2 cellular contexts compared by ENCODE assay signal in the genomic region with DNA sequence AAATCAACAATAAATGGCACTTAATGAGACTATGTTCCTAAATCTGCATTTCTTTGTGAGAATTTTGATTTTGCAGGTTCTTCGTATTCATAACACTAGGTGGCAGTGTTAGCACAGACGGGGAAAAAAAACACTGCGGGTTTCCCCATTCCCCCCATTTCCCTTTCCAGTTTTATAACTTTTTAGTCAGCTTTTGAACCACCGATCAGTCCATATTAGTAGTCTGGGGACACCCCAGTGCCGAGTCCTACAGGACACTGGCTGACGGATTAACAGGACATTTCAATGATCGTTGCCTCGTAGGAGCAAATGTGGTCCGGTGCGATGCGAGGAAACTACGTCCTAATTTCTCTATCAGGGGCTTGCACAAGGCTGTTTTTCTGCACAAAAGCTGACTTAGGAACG.
TF ChIP-seq lines count a peak whose summit lies in the region.

No MANE protein-coding gene starts in this region.

TF ChIP-seq in GM23338, 12 proteins besides CTCF, POLR2A, EP300 and RAD21:
- TF ChIP-seq, protein P1, sequence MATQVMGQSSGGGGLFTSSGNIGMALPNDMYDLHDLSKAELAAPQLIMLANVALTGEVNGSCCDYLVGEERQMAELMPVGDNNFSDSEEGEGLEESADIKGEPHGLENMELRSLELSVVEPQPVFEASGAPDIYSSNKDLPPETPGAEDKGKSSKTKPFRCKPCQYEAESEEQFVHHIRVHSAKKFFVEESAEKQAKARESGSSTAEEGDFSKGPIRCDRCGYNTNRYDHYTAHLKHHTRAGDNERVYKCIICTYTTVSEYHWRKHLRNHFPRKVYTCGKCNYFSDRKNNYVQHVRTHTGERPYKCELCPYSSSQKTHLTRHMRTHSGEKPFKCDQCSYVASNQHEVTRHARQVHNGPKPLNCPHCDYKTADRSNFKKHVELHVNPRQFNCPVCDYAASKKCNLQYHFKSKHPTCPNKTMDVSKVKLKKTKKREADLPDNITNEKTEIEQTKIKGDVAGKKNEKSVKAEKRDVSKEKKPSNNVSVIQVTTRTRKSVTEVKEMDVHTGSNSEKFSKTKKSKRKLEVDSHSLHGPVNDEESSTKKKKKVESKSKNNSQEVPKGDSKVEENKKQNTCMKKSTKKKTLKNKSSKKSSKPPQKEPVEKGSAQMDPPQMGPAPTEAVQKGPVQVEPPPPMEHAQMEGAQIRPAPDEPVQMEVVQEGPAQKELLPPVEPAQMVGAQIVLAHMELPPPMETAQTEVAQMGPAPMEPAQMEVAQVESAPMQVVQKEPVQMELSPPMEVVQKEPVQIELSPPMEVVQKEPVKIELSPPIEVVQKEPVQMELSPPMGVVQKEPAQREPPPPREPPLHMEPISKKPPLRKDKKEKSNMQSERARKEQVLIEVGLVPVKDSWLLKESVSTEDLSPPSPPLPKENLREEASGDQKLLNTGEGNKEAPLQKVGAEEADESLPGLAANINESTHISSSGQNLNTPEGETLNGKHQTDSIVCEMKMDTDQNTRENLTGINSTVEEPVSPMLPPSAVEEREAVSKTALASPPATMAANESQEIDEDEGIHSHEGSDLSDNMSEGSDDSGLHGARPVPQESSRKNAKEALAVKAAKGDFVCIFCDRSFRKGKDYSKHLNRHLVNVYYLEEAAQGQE (IDR thresholded peaks at IDR 0.05; ENCODE audit: unreplicated experiment): no peak
- TF ChIP-seq, protein P2, sequence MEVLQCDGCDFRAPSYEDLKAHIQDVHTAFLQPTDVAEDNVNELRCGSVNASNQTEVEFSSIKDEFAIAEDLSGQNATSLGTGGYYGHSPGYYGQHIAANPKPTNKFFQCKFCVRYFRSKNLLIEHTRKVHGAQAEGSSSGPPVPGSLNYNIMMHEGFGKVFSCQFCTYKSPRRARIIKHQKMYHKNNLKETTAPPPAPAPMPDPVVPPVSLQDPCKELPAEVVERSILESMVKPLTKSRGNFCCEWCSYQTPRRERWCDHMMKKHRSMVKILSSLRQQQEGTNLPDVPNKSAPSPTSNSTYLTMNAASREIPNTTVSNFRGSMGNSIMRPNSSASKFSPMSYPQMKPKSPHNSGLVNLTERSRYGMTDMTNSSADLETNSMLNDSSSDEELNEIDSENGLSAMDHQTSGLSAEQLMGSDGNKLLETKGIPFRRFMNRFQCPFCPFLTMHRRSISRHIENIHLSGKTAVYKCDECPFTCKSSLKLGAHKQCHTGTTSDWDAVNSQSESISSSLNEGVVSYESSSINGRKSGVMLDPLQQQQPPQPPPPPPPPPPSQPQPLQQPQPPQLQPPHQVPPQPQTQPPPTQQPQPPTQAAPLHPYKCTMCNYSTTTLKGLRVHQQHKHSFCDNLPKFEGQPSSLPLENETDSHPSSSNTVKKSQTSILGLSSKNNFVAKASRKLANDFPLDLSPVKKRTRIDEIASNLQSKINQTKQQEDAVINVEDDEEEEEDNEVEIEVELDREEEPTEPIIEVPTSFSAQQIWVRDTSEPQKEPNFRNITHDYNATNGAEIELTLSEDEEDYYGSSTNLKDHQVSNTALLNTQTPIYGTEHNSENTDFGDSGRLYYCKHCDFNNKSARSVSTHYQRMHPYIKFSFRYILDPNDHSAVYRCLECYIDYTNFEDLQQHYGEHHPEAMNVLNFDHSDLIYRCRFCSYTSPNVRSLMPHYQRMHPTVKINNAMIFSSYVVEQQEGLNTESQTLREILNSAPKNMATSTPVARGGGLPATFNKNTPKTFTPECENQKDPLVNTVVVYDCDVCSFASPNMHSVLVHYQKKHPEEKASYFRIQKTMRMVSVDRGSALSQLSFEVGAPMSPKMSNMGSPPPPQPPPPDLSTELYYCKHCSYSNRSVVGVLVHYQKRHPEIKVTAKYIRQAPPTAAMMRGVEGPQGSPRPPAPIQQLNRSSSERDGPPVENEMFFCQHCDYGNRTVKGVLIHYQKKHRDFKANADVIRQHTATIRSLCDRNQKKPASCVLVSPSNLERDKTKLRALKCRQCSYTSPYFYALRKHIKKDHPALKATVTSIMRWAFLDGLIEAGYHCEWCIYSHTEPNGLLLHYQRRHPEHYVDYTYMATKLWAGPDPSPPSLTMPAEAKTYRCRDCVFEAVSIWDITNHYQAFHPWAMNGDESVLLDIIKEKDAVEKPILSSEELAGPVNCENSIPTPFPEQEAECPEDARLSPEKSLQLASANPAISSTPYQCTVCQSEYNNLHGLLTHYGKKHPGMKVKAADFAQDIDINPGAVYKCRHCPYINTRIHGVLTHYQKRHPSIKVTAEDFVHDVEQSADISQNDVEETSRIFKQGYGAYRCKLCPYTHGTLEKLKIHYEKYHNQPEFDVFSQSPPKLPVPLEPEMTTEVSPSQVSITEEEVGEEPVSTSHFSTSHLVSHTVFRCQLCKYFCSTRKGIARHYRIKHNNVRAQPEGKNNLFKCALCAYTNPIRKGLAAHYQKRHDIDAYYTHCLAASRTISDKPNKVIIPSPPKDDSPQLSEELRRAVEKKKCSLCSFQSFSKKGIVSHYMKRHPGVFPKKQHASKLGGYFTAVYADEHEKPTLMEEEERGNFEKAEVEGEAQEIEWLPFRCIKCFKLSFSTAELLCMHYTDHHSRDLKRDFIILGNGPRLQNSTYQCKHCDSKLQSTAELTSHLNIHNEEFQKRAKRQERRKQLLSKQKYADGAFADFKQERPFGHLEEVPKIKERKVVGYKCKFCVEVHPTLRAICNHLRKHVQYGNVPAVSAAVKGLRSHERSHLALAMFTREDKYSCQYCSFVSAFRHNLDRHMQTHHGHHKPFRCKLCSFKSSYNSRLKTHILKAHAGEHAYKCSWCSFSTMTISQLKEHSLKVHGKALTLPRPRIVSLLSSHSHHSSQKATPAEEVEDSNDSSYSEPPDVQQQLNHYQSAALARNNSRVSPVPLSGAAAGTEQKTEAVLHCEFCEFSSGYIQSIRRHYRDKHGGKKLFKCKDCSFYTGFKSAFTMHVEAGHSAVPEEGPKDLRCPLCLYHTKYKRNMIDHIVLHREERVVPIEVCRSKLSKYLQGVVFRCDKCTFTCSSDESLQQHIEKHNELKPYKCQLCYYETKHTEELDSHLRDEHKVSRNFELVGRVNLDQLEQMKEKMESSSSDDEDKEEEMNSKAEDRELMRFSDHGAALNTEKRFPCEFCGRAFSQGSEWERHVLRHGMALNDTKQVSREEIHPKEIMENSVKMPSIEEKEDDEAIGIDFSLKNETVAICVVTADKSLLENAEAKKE (CRISPR knock-in tag; IDR thresholded peaks at IDR 0.05): no peak
- TF ChIP-seq JUNB (IDR thresholded peaks at IDR 0.05; ENCODE audit: unreplicated experiment) (no peak), CREB1 (CRISPR knock-in tag; IDR thresholded peaks at IDR 0.05; ENCODE audit: low read depth) (no peak), NANOG (IDR thresholded peaks at IDR 0.05; ENCODE audit: borderline replicate concordance) (no peak)

TF ChIP-seq in HepG2, 621 proteins besides CTCF, POLR2A, EP300 and RAD21:
- TF ChIP-seq, protein P3, sequence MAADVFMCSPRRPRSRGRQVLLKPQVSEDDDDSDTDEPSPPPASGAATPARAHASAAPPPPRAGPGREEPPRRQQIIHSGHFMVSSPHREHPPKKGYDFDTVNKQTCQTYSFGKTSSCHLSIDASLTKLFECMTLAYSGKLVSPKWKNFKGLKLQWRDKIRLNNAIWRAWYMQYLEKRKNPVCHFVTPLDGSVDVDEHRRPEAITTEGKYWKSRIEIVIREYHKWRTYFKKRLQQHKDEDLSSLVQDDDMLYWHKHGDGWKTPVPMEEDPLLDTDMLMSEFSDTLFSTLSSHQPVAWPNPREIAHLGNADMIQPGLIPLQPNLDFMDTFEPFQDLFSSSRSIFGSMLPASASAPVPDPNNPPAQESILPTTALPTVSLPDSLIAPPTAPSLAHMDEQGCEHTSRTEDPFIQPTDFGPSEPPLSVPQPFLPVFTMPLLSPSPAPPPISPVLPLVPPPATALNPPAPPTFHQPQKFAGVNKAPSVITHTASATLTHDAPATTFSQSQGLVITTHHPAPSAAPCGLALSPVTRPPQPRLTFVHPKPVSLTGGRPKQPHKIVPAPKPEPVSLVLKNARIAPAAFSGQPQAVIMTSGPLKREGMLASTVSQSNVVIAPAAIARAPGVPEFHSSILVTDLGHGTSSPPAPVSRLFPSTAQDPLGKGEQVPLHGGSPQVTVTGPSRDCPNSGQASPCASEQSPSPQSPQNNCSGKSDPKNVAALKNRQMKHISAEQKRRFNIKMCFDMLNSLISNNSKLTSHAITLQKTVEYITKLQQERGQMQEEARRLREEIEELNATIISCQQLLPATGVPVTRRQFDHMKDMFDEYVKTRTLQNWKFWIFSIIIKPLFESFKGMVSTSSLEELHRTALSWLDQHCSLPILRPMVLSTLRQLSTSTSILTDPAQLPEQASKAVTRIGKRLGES (CRISPR knock-in tag; IDR thresholded peaks at IDR 0.05; ENCODE audit: borderline replicate concordance): no peak
- TF ChIP-seq ELF4 (CRISPR knock-in tag; IDR thresholded peaks at IDR 0.05; ENCODE audit: borderline replicate concordance) (no peak), ZNF558 (CRISPR knock-in tag; IDR thresholded peaks at IDR 0.05; ENCODE audit: borderline replicate concordance) (no peak), STAG1 (CRISPR knock-in tag; IDR thresholded peaks at IDR 0.05) (peak; percentile 56), ZNF562 (CRISPR knock-in tag; IDR thresholded peaks at IDR 0.05; ENCODE audit: borderline replicate concordance) (no peak), PAWR (CRISPR knock-in tag; IDR thresholded peaks at IDR 0.05; ENCODE audit: borderline replicate concordance) (no peak), ZNF496 (CRISPR knock-in tag; IDR thresholded peaks at IDR 0.05; ENCODE audit: insufficient replicate concordance) (no peak), RFX3 (CRISPR knock-in tag; IDR thresholded peaks at IDR 0.05) (no peak), XRCC5 (optimal IDR thresholded peaks at IDR 0.05; ENCODE audit: low read length) (peak; percentile 42), JUND (CRISPR knock-in tag; IDR thresholded peaks at IDR 0.05) (no peak), RFXAP (CRISPR knock-in tag; IDR thresholded peaks at IDR 0.05; ENCODE audit: borderline replicate concordance) (no peak), ZNF501 (CRISPR knock-in tag; IDR thresholded peaks at IDR 0.05) (peak; percentile 50; the same call in 1 of the 2 replicates), ZNF749 (CRISPR knock-in tag; IDR thresholded peaks at IDR 0.05; ENCODE audit: borderline replicate concordance) (no peak), MYC (CRISPR knock-in tag; IDR thresholded peaks at IDR 0.05; ENCODE audit: borderline replicate concordance) (no peak), SMC3 (IDR thresholded peaks at IDR 0.05; ENCODE audit: low read length) (peak; percentile 50), TP53 (CRISPR knock-in tag; conservative IDR thresholded peaks at IDR 0.05) (no peak), NR2F6 (IDR thresholded peaks at IDR 0.05) (no peak), NR2F6 (CRISPR knock-in tag; IDR thresholded peaks at IDR 0.05) (no peak), KDM5B (CRISPR knock-in tag; IDR thresholded peaks at IDR 0.05; ENCODE audit: borderline replicate concordance) (no peak), FIP1L1 (IDR thresholded peaks at IDR 0.05; ENCODE audit: borderline replicate concordance, insufficient read depth, low read depth, low read length) (no peak), GZF1 (CRISPR knock-in tag; IDR thresholded peaks at IDR 0.05) (no peak), ZSCAN29 (CRISPR knock-in tag; conservative IDR thresholded peaks at IDR 0.05) (0 out of 2 replicates have a peak, but pooled peaks have one; percentile 31), RBM22 (optimal IDR thresholded peaks at IDR 0.05; ENCODE audit: low read length) (no peak), KLF13 (CRISPR knock-in tag; IDR thresholded peaks at IDR 0.05) (no peak), KMT2B (CRISPR knock-in tag; IDR thresholded peaks at IDR 0.05) (no peak), ZNF850 (CRISPR knock-in tag; conservative IDR thresholded peaks at IDR 0.05) (no peak), ZNF382 (CRISPR knock-in tag; IDR thresholded peaks at IDR 0.05; ENCODE audit: borderline replicate concordance) (no peak)
- TF ChIP-seq, protein P4, sequence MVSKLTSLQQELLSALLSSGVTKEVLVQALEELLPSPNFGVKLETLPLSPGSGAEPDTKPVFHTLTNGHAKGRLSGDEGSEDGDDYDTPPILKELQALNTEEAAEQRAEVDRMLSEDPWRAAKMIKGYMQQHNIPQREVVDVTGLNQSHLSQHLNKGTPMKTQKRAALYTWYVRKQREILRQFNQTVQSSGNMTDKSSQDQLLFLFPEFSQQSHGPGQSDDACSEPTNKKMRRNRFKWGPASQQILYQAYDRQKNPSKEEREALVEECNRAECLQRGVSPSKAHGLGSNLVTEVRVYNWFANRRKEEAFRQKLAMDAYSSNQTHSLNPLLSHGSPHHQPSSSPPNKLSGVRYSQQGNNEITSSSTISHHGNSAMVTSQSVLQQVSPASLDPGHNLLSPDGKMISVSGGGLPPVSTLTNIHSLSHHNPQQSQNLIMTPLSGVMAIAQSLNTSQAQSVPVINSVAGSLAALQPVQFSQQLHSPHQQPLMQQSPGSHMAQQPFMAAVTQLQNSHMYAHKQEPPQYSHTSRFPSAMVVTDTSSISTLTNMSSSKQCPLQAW (CRISPR knock-in tag; IDR thresholded peaks at IDR 0.05): no peak
- TF ChIP-seq, protein P5, sequence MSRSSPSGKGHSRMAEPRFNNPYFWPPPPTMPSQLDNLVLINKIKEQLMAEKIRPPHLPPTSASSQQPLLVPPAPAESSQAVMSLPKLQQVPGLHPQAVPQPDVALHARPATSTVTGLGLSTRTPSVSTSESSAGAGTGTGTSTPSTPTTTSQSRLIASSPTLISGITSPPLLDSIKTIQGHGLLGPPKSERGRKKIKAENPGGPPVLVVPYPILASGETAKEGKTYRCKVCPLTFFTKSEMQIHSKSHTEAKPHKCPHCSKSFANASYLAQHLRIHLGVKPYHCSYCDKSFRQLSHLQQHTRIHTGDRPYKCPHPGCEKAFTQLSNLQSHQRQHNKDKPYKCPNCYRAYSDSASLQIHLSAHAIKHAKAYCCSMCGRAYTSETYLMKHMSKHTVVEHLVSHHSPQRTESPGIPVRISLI (CRISPR knock-in tag; IDR thresholded peaks at IDR 0.05; ENCODE audit: borderline replicate concordance): peak; percentile 77; the same call in 1 of the 2 replicates
- TF ChIP-seq, protein P6, sequence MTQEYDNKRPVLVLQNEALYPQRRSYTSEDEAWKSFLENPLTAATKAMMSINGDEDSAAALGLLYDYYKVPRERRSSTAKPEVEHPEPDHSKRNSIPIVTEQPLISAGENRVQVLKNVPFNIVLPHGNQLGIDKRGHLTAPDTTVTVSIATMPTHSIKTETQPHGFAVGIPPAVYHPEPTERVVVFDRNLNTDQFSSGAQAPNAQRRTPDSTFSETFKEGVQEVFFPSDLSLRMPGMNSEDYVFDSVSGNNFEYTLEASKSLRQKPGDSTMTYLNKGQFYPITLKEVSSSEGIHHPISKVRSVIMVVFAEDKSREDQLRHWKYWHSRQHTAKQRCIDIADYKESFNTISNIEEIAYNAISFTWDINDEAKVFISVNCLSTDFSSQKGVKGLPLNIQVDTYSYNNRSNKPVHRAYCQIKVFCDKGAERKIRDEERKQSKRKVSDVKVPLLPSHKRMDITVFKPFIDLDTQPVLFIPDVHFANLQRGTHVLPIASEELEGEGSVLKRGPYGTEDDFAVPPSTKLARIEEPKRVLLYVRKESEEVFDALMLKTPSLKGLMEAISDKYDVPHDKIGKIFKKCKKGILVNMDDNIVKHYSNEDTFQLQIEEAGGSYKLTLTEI (CRISPR knock-in tag; conservative IDR thresholded peaks at IDR 0.05): no peak
